8 cellular contexts compared by ENCODE assay signal in genomic region chr15:90165659-90166489, GRCh38. TPM values are rescaled to one million over a fixed set of nuclear protein-coding genes. Genes with fewer than 3 reads are reported as not detected.
DNase-seq lines count a peak whose midpoint lies in the region; ATAC-seq, FAIRE-seq and TF ChIP-seq lines count a peak whose summit lies in the region.

No MANE protein-coding gene starts in this region.

- dilution Hi-C loops in keratinocyte (cut with MboI; ENCODE audit: extremely low pct_ligation_motif_present, low sequenced_read_pairs), result no loop called here

- H3K9me3 ChIP-seq in GM23248 (ENCODE audit: low read depth) (no peaks in the 10 kb centered on the region), keratinocyte (ENCODE audit: control insufficient read depth, low read depth, low read length) (no peaks in the 10 kb centered on the region)

- H3K36me3 ChIP-seq in GM23248 (ENCODE audit: low read depth) (no peaks in the 10 kb centered on the region), keratinocyte (ENCODE audit: control insufficient read depth in 2 of 2, extremely low read depth in 1 of 2, insufficient read depth in 2 of 2, low read length in 2 of 2) (no peaks in the 10 kb centered on the region)

- no peak overlapping the region for H3K4me3 Mint-ChIP-seq in activated naive CD8-positive, alpha-beta T cell treated with anti-CD3 and anti-CD28 coated beads, Interleukin-2, amount 50 U/mL, for 24 hours

- H3K79me2 ChIP-seq in GM23248 (ENCODE audit: insufficient read depth) (no peaks in the 10 kb centered on the region), keratinocyte (ENCODE audit: control insufficient read depth, insufficient read depth, low read length) (no peaks in the 10 kb centered on the region)

- H3K4me3 ChIP-seq in GM23248 (peak overlapping the region; percentile 20; the same call in 1 of the 2 replicates), keratinocyte (ENCODE audit: control insufficient read depth in 2 of 3, extremely low read depth in 1 of 3, insufficient read depth in 2 of 3, low read depth in 1 of 3, low read length in 3 of 3) (peak overlapping the region in 1 of 3 experiments; percentile 0)

- H2AFZ ChIP-seq in GM23248, result no peak overlapping the region
- H2AFZ ChIP-seq in keratinocyte (ENCODE audit: control insufficient read depth, low read length), result peak overlapping the region; percentile 65

- H3K4me2 ChIP-seq in GM23248 (ENCODE audit: unreplicated experiment) (peak overlapping the region; percentile 61), keratinocyte (ENCODE audit: control insufficient read depth, extremely low read depth, insufficient read depth, low read depth, low read length) (peak overlapping the region; percentile 46)

- DNase-seq in COLO829 (ENCODE audit: low spot score), result peak; percentile 86
- peak; percentile 99 for DNase-seq in GM23248
- peak; percentile 84 for DNase-seq in NCI-H2196 treated with DMSO at 0.1 percent for 48 hours (lab: John Stamatoyannopoulos, UW; ENCODE audit: unreplicated experiment)
- peak; percentile 51 for DNase-seq in activated naive CD8-positive, alpha-beta T cell treated with anti-CD3 and anti-CD28 coated beads, Interleukin-2, amount 50 U/mL, for 24 hours
- DNase-seq in keratinocyte (ENCODE audit: low read depth, low spot score), result peak; percentile 99
- DNase-seq in stimulated activated CD4-positive, alpha-beta T cell treated with anti-CD3 and anti-CD28 coated beads, Interleukin-4, amount 100 ng/mL, for 1 hour, result peak; percentile 34

- no peaks in the 10 kb centered on the region for H3K9me2 ChIP-seq in GM23248 (ENCODE audit: insufficient read depth)

- H3K36me3 Mint-ChIP-seq in activated naive CD8-positive, alpha-beta T cell treated with anti-CD3 and anti-CD28 coated beads, Interleukin-2, amount 50 U/mL, for 24 hours (ENCODE audit: low read depth), result no peaks in the 10 kb centered on the region

- no peaks in the 10 kb centered on the region for H3K9me3 Mint-ChIP-seq in activated naive CD8-positive, alpha-beta T cell treated with anti-CD3 and anti-CD28 coated beads, Interleukin-2, amount 50 U/mL, for 24 hours

- no peaks in the 10 kb centered on the region for H3K27me3 ChIP-seq in GM23248 (replicated peaks; ENCODE audit: insufficient read depth)
- H3K27me3 ChIP-seq in keratinocyte (ENCODE audit: control insufficient read depth, extremely low read depth, insufficient read depth, low read length), result no peaks in the 10 kb centered on the region

- ATAC-seq in activated naive CD8-positive, alpha-beta T cell treated with anti-CD3 and anti-CD28 coated beads, Interleukin-2, amount 50 U/mL, for 24 hours, result peak; percentile 95
- ATAC-seq in GM19324 (IDR thresholded peaks at IDR 0.05; ENCODE audit: low FRiP score, unreplicated experiment) (no peak), GM19467 (IDR thresholded peaks at IDR 0.05; ENCODE audit: unreplicated experiment) (no peak)

- peak; percentile 87 for FAIRE-seq in keratinocyte (lab: Jason Lieb, UNC)

- H3K27me3 Mint-ChIP-seq in activated naive CD8-positive, alpha-beta T cell treated with anti-CD3 and anti-CD28 coated beads, Interleukin-2, amount 50 U/mL, for 24 hours, result no peaks in the 10 kb centered on the region

- H3K9me1 ChIP-seq in keratinocyte (ENCODE audit: control insufficient read depth, extremely low read depth, insufficient read depth, low read length), result no peaks in the 10 kb centered on the region

- H3K9ac ChIP-seq in GM23248 (no peak overlapping the region), keratinocyte (ENCODE audit: control insufficient read depth, extremely low read depth, insufficient read depth, low read length) (peak overlapping the region; percentile 59)

- peaks cover 15% of the 10 kb centered on the region for H3K4me1 Mint-ChIP-seq in activated naive CD8-positive, alpha-beta T cell treated with anti-CD3 and anti-CD28 coated beads, Interleukin-2, amount 50 U/mL, for 24 hours

- in situ Hi-C loops in GM23248 (cut with MboI), result no loop called here

- H3K4me1 ChIP-seq in GM23248 (ENCODE audit: insufficient read depth) (peaks cover 13% of the 10 kb centered on the region), keratinocyte (ENCODE audit: control insufficient read depth, extremely low read depth, insufficient read depth, low read length) (peaks cover 41% of the 10 kb centered on the region)

- H3K27ac Mint-ChIP-seq in activated naive CD8-positive, alpha-beta T cell treated with anti-CD3 and anti-CD28 coated beads, Interleukin-2, amount 50 U/mL, for 24 hours, result no peak overlapping the region

- H3K27ac ChIP-seq in GM23248 (peak overlapping the region; percentile 58), keratinocyte (ENCODE audit: control insufficient read depth, insufficient read depth, low read length) (peak overlapping the region; percentile 91)

- H4K20me1 ChIP-seq in GM23248 (ENCODE audit: insufficient read depth) (no peaks in the 10 kb centered on the region), keratinocyte (ENCODE audit: control insufficient read depth, extremely low read depth, insufficient read depth, low read length) (no peaks in the 10 kb centered on the region)

- peaks cover 24% of the 10 kb centered on the region for H3F3A ChIP-seq in GM23248 (ENCODE audit: insufficient read depth)

- TF ChIP-seq CTCF in keratinocyte (optimal IDR thresholded peaks at IDR 0.05 in 1 of 3, IDR thresholded peaks at IDR 0.05 in 1 of 3, conservative IDR thresholded peaks at IDR 0.05 in 1 of 3; ENCODE audit: extremely low read depth in 1 of 3, insufficient read depth in 2 of 3, low read length in 3 of 3), result no peak

- WGBS in GM23248 (ENCODE audit: low coverage in 1 of 2, low lambda C conversion rate in 2 of 2, missing lambda C conversion rate in 2 of 2), 2 experiments, result 16 to 18% methylated on average over 14 of the region's 14 CpGs

RNA-seq across cellular contexts. Expression of gene SEMA4B, which starts 35.3 kb away (rescaled TPM):
- 3.2 and 3.6 TPM in 2 replicates for total RNA-seq in GM23248 (2014; rRNA removed; shearing (Covaris generic))
- polyA plus RNA-seq in GM23248 (2016; fragmentation: Nextera tagmentation; extraction: Ambion mirVana), result 4.5 and 4.7 TPM in 2 replicates
- 58.7 to 95.1 TPM (median 72.7 TPM) in 3 replicates for polyA plus RNA-seq in keratinocyte
- polyA plus RNA-seq in keratinocyte (2011; ENCODE audit: low read depth), result 14.0 TPM
- 21.2 and 40.8 TPM in 2 replicates for polyA plus RNA-seq in keratinocyte (2011; cell fraction: cytosol; rRNA removed)
- 116 and 175 TPM in 2 replicates for polyA plus RNA-seq in keratinocyte (2011; cell fraction: nucleus; rRNA removed)
- 41.9 and 85.6 TPM in 2 replicates for polyA plus RNA-seq in keratinocyte (2012; ENCODE audit: low replicate concordance)
- 129 to 210 TPM (median 133 TPM) in 3 replicates for polyA minus RNA-seq in keratinocyte
- polyA minus RNA-seq in keratinocyte (2011; cell fraction: cytosol; rRNA and poly(A)+ RNA removed), result 184 TPM
- polyA minus RNA-seq in keratinocyte (2011; cell fraction: nucleus; rRNA and poly(A)+ RNA removed), result 289 and 325 TPM in 2 replicates

Comparison
In these comparisons a context has a peak if more than half of its experiments do, and no peak if none do; other contexts are left out.
1. DNase-seq: peak in every context shown above with its lines; median percentile 99 in GM23248; 99 in keratinocyte; 86 in COLO829; 84 in NCI-H2196 treated with DMSO at 0.1 percent for 48 hours; 51 in activated naive CD8-positive, alpha-beta T cell treated with anti-CD3 and anti-CD28 coated beads, Interleukin-2, amount 50 U/mL, for 24 hours; 34 in stimulated activated CD4-positive, alpha-beta T cell treated with anti-CD3 and anti-CD28 coated beads, Interleukin-4, amount 100 ng/mL, for 1 hour.